ENCODE assay signal across 1 cellular context in the genomic region with DNA sequence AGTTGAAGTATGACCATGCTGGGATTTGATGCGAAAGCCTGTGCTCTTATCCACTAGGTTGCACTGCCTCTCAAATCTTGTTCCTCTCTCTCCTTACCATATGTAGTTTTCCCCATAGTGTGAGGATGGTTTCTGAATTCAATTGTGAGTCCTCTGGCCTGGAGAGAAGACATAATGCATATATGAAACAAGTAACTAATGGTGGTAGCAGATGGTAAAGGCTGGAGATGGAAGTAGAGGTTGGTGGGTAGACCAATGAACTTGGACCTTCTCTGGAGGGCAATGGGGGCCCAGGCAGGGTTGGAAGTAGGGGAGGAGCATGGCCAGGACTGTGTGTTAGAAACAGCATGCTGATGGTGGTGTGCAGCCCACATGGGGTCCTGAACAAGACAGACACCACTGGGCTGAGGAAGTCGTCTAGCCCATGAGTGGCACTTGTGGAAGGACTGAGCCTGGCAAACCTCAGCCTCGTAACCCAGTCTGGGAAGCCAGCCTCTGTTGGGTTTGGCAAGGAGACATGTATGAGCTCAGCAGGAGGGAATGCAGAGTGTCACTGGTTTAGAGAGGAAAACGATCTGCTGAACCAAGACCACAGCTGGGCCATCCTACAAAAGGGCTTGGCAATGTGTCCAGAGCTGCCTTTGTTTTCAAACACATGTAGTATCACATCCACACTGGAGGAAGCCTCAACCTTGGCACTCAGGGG.
A peak's percentile ranks its signal among the peaks of the same experiment; 100 is the strongest.
TF ChIP-seq lines count a peak whose summit lies in the region.

No MANE protein-coding gene starts in this region.

TF ChIP-seq in HEK293, 187 proteins besides CTCF, POLR2A, EP300 and RAD21 (continued from another document and continues in another):
- TF ChIP-seq, protein P1, sequence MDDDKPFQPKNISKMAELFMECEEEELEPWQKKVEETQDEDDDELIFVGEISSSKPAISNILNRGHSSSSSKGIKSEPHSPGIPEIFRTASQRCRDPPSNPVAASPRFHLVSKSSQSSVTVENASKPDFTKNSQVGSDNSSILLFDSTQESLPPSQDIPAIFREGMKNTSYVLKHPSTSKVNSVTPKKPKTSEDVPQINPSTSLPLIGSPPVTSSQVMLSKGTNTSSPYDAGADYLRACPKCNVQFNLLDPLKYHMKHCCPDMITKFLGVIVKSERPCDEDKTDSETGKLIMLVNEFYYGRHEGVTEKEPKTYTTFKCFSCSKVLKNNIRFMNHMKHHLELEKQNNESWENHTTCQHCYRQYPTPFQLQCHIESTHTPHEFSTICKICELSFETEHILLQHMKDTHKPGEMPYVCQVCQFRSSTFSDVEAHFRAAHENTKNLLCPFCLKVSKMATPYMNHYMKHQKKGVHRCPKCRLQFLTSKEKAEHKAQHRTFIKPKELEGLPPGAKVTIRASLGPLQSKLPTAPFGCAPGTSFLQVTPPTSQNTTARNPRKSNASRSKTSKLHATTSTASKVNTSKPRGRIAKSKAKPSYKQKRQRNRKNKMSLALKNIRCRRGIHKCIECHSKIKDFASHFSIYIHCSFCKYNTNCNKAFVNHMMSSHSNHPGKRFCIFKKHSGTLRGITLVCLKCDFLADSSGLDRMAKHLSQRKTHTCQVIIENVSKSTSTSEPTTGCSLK (tag by site-specific recombination; IDR thresholded peaks at IDR 0.05), result no peak
- TF ChIP-seq ZBTB11 (tag by site-specific recombination; conservative IDR thresholded peaks at IDR 0.05; ENCODE audit: low read depth) (no peak), TRIM28 (IDR thresholded peaks at IDR 0.05; ENCODE audit: borderline replicate concordance, low read length) (no peak), HOXC10 (CRISPR knock-in tag; IDR thresholded peaks at IDR 0.05) (no peak), ZBTB8A (tag by site-specific recombination; IDR thresholded peaks at IDR 0.05) (peak; percentile 22; the same call in 1 of the 2 replicates), ZXDB (tag by site-specific recombination; IDR thresholded peaks at IDR 0.05) (peak; percentile 66), TCF7L2 (IDR thresholded peaks at IDR 0.05; ENCODE audit: borderline replicate concordance, low read depth, low read length) (no peak), REPIN1 (tag by site-specific recombination; IDR thresholded peaks at IDR 0.05; ENCODE audit: low read depth) (no peak), ZNF658 (tag by site-specific recombination; IDR thresholded peaks at IDR 0.05) (no peak), ZEB2 (tag by site-specific recombination; IDR thresholded peaks at IDR 0.05) (no peak), ZNF155 (tag by site-specific recombination; IDR thresholded peaks at IDR 0.05) (no peak), ZNF138 (tag by site-specific recombination; IDR thresholded peaks at IDR 0.05; ENCODE audit: borderline replicate concordance) (no peak), ZNF335 (tag by site-specific recombination; conservative IDR thresholded peaks at IDR 0.05) (peak; percentile 27), SP3 (tag by site-specific recombination; IDR thresholded peaks at IDR 0.05) (peak; percentile 31; the same call in 1 of the 2 replicates), ZNF544 (tag by site-specific recombination; IDR thresholded peaks at IDR 0.05) (no peak), ZNF341 (tag by site-specific recombination; IDR thresholded peaks at IDR 0.05; ENCODE audit: low read depth) (no peak), ZNF239 (tag by site-specific recombination; IDR thresholded peaks at IDR 0.05) (no peak), ZNF16 (tag by site-specific recombination; IDR thresholded peaks at IDR 0.05; ENCODE audit: low read depth) (no peak), ZNF623 (tag by site-specific recombination; IDR thresholded peaks at IDR 0.05) (no peak), ZNF488 (tag by site-specific recombination; IDR thresholded peaks at IDR 0.05) (no peak), PRDM10 (tag by site-specific recombination; IDR thresholded peaks at IDR 0.05) (0 out of 2 replicates have a peak, but pooled peaks have one; percentile 32), ZNF24 (tag by site-specific recombination; IDR thresholded peaks at IDR 0.05) (no peak), ZFHX2 (tag by site-specific recombination; conservative IDR thresholded peaks at IDR 0.05) (no peak), BCL11A (tag by site-specific recombination; IDR thresholded peaks at IDR 0.05; ENCODE audit: low read depth) (no peak), ZSCAN30 (tag by site-specific recombination; IDR thresholded peaks at IDR 0.05) (no peak), ZNF473 (tag by site-specific recombination; IDR thresholded peaks at IDR 0.05) (no peak), KLF8 (tag by site-specific recombination; IDR thresholded peaks at IDR 0.05) (0 out of 2 replicates have a peak, but pooled peaks have one; percentile 27), GLIS1 (tag by site-specific recombination; IDR thresholded peaks at IDR 0.05) (peak; percentile 55), ZNF394 (tag by site-specific recombination; IDR thresholded peaks at IDR 0.05; ENCODE audit: borderline replicate concordance) (no peak), SALL2 (tag by site-specific recombination; IDR thresholded peaks at IDR 0.05; ENCODE audit: borderline replicate concordance) (no peak), ZNF791 (tag by site-specific recombination; IDR thresholded peaks at IDR 0.05) (no peak), ZNF843 (tag by site-specific recombination; IDR thresholded peaks at IDR 0.05) (0 out of 2 replicates have a peak, but pooled peaks have one; percentile 55), ZNF501 (tag by site-specific recombination; IDR thresholded peaks at IDR 0.05) (no peak), ZNF311 (tag by site-specific recombination; IDR thresholded peaks at IDR 0.05; ENCODE audit: borderline replicate concordance) (no peak), ZNF561 (tag by site-specific recombination; IDR thresholded peaks at IDR 0.05; ENCODE audit: borderline replicate concordance) (no peak), ZFP37 (tag by site-specific recombination; IDR thresholded peaks at IDR 0.05) (0 out of 2 replicates have a peak, but pooled peaks have one; percentile 57), ZNF629 (tag by site-specific recombination; IDR thresholded peaks at IDR 0.05) (peak; percentile 72), ZNF211 (tag by site-specific recombination; IDR thresholded peaks at IDR 0.05; ENCODE audit: low read depth) (no peak), HOXD13 (CRISPR knock-in tag; IDR thresholded peaks at IDR 0.05; ENCODE audit: borderline replicate concordance) (no peak), ZBTB10 (tag by site-specific recombination; IDR thresholded peaks at IDR 0.05) (no peak; the same call in 1 of the 2 replicates), ZNF792 (tag by site-specific recombination; IDR thresholded peaks at IDR 0.05) (no peak), ZNF510 (tag by site-specific recombination; IDR thresholded peaks at IDR 0.05; ENCODE audit: insufficient replicate concordance) (no peak)
- TF ChIP-seq, protein P2, sequence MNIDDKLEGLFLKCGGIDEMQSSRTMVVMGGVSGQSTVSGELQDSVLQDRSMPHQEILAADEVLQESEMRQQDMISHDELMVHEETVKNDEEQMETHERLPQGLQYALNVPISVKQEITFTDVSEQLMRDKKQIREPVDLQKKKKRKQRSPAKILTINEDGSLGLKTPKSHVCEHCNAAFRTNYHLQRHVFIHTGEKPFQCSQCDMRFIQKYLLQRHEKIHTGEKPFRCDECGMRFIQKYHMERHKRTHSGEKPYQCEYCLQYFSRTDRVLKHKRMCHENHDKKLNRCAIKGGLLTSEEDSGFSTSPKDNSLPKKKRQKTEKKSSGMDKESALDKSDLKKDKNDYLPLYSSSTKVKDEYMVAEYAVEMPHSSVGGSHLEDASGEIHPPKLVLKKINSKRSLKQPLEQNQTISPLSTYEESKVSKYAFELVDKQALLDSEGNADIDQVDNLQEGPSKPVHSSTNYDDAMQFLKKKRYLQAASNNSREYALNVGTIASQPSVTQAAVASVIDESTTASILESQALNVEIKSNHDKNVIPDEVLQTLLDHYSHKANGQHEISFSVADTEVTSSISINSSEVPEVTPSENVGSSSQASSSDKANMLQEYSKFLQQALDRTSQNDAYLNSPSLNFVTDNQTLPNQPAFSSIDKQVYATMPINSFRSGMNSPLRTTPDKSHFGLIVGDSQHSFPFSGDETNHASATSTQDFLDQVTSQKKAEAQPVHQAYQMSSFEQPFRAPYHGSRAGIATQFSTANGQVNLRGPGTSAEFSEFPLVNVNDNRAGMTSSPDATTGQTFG (tag by site-specific recombination; IDR thresholded peaks at IDR 0.05; ENCODE audit: borderline replicate concordance), result no peak
- TF ChIP-seq, protein P3, sequence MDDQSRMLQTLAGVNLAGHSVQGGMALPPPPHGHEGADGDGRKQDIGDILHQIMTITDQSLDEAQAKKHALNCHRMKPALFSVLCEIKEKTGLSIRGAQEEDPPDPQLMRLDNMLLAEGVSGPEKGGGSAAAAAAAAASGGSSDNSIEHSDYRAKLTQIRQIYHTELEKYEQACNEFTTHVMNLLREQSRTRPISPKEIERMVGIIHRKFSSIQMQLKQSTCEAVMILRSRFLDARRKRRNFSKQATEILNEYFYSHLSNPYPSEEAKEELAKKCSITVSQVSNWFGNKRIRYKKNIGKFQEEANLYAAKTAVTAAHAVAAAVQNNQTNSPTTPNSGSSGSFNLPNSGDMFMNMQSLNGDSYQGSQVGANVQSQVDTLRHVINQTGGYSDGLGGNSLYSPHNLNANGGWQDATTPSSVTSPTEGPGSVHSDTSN (CRISPR knock-in tag; IDR thresholded peaks at IDR 0.05), result no peak
